ENCODE assay signal across 8 cellular contexts in genomic region chr3:101695779-101696372, GRCh38. TPM values are rescaled to one million over a fixed set of nuclear protein-coding genes. Genes with fewer than 3 reads are reported as not detected.
DNase-seq lines count a peak whose midpoint lies in the region; ATAC-seq and TF ChIP-seq lines count a peak whose summit lies in the region.

No MANE protein-coding gene starts in this region.

- H3K27me3 ChIP-seq in adrenal gland: no peaks in the 10 kb centered on the region
- no peaks in the 10 kb centered on the region for H3K27me3 ChIP-seq in vagina

- WGBS in adrenal gland, 4 donors: 28 to 34% (median 31%) methylated on average over 10 of the region's 10 CpGs

- H3K27ac ChIP-seq in adrenal gland: no peak overlapping the region
- H3K27ac ChIP-seq in vagina: no peak overlapping the region

- ATAC-seq in GM21423 (IDR thresholded peaks at IDR 0.05; ENCODE audit: unreplicated experiment) (no peak), omental fat pad (ENCODE audit: low FRiP score) (no peak)

- H3K36me3 ChIP-seq in adrenal gland (replicated peaks in 1 of 2) (no peaks in the 10 kb centered on the region), vagina (no peaks in the 10 kb centered on the region)

- no peaks in the 10 kb centered on the region for H3K9me3 ChIP-seq in adrenal gland (replicated peaks in 1 of 3)
- no peaks in the 10 kb centered on the region for H3K9me3 ChIP-seq in vagina

- peak; percentile 32 for TF ChIP-seq CTCF in GM20000 (IDR thresholded peaks at IDR 0.05; ENCODE audit: extremely low read depth, missing control alignments)
- TF ChIP-seq CTCF in adrenal gland (IDR thresholded peaks at IDR 0.05): peak; percentile 46 to 85 (median 68)
- peak; percentile 58 to 65 (median 62) for TF ChIP-seq CTCF in vagina (IDR thresholded peaks at IDR 0.05)
- peak in 1 of 3 donors; percentile 49 for TF ChIP-seq CTCF in omental fat pad (IDR thresholded peaks at IDR 0.05)

- peak; percentile 48 for DNase-seq in A172 (ENCODE audit: low spot score)
- no peak for DNase-seq in GM20000 (ENCODE audit: low spot score)
- peak in 2 of 7 donors; percentile 39 to 52 for DNase-seq in adrenal gland
- DNase-seq in left kidney (ENCODE audit: low read depth, low spot score): peak; percentile 80
- DNase-seq in vagina (ENCODE audit: extremely low spot score in 2 of 2): no peak
- DNase-seq in AG08396 (ENCODE audit: low spot score): no peak
- DNase-seq in omental fat pad (ENCODE audit: low spot score): no peak

- H3K4me3 ChIP-seq in adrenal gland (no peak overlapping the region), vagina (no peak overlapping the region)

- TF ChIP-seq POLR2A in adrenal gland (IDR thresholded peaks at IDR 0.05): no peak
- TF ChIP-seq POLR2A in vagina (IDR thresholded peaks at IDR 0.05): no peak

- H3K4me1 ChIP-seq in adrenal gland (replicated peaks in 1 of 2) (peaks cover 0 to 9% of the 10 kb centered on the region in 2 donors), vagina (peaks cover 8% of the 10 kb centered on the region)

- intact Hi-C loops in adrenal gland (cut with DNase I) (no loop called here), vagina (cut with DNase I) (no loop called here)

RNA-seq across cellular contexts. Expression of gene RPL24, which starts 9.4 kb away (rescaled TPM):
- total RNA-seq in A172 (2014; rRNA removed; shearing (Covaris generic)): 1,824 and 2,164 TPM in 2 replicates
- total RNA-seq in adrenal gland (1,000 to 10,000 TPM in 3 of 8 donors, 100 to 1,000 TPM in 5; 604 to 1,652 (median 938) TPM), vagina (1,243 TPM), omental fat pad (1,000 to 10,000 TPM in 3 of 4 donors, 100 to 1,000 TPM in 1; 998 to 1,447 (median 1,310) TPM)
- polyA plus RNA-seq in adrenal gland: 1,000 to 10,000 TPM; 1,228 to 2,705 (median 2,245) TPM

RNA-seq across cellular contexts. Expression of gene ZBTB11, which starts 18.9 kb away (rescaled TPM):
- 22.8 and 31.4 TPM in 2 replicates for total RNA-seq in A172 (2014; rRNA removed; shearing (Covaris generic))
- total RNA-seq in adrenal gland (10 to 100 TPM; 10.8 to 20.0 (median 14.2) TPM), vagina (27.5 TPM), omental fat pad (10 to 100 TPM; 20.8 to 40.2 (median 23.6) TPM)
- 10 to 100 TPM in 1 of 3 donors, 1 to 10 TPM in 2; 4.9 to 16.5 (median 6.7) TPM for polyA plus RNA-seq in adrenal gland

RNA-seq across cellular contexts. Expression of gene CEP97, which starts 28.5 kb away (rescaled TPM):
- total RNA-seq in A172 (2014; rRNA removed; shearing (Covaris generic)): 32.2 and 32.9 TPM in 2 replicates
- 10 to 100 TPM in 3 of 8 donors, 1 to 10 TPM in 5; 4.1 to 10.7 (median 8.4) TPM for total RNA-seq in adrenal gland
- 1 to 10 TPM; 1.2 to 5.9 (median 2.1) TPM for polyA plus RNA-seq in adrenal gland
- total RNA-seq in vagina: 11.0 TPM
- total RNA-seq in omental fat pad: 10 to 100 TPM in 1 of 4 donors, 1 to 10 TPM in 3; 5.0 to 10.2 (median 5.3) TPM

Comparison
In these comparisons a context has a peak if more than half of its experiments do, and no peak if none do; other contexts are left out.
1. DNase-seq: peak in A172 (single experiment) and left kidney (single experiment); none in GM20000 (single experiment), vagina (0 of 2), AG08396 (single experiment) and omental fat pad (single experiment).